Comparison of ENCODE assay signal across 17 cellular contexts in genomic region chr22:39296981-39297489, GRCh38. TPM values are rescaled to one million over a fixed set of nuclear protein-coding genes. Genes with fewer than 3 reads are reported as not detected.
DNase-seq lines count a peak whose midpoint lies in the region; FAIRE-seq and TF ChIP-seq lines count a peak whose summit lies in the region.
"Had no signal": no experiment of that assay in that cellular context is flagged by ENCODE, and none has a peak within 500 bp of the region (broad histone marks: within the 10 kb centered on the region; RNA-seq: fewer than 3 reads in every experiment).

No MANE protein-coding gene starts in this region.

- TF ChIP-seq POLR2A in Peyer's patch (IDR thresholded peaks at IDR 0.05) (no peak), esophagus muscularis mucosa (IDR thresholded peaks at IDR 0.05; ENCODE audit: low read depth) (no peak), transverse colon (IDR thresholded peaks at IDR 0.05) (no peak)

- H3K27me3 ChIP-seq in Peyer's patch (no peaks in the 10 kb centered on the region), esophagus muscularis mucosa (peaks cover 0 to 6% (median 0%) of the 10 kb centered on the region in 4 donors), mesendoderm (ENCODE audit: insufficient read depth, low read length, poor library complexity) (no peaks in the 10 kb centered on the region), transverse colon (peaks cover 5% of the 10 kb centered on the region)
- H3K27me3 ChIP-seq: colonic mucosa had no signal

- no peak overlapping the region for H2BK120ac ChIP-seq in mesendoderm (ENCODE audit: low read depth, low read length)

- TF ChIP-seq EP300 in esophagus muscularis mucosa (IDR thresholded peaks at IDR 0.05) (no peak), transverse colon (IDR thresholded peaks at IDR 0.05; ENCODE audit: low read depth) (no peak)

- H3K9me3 ChIP-seq in Peyer's patch (no peaks in the 10 kb centered on the region), esophagus muscularis mucosa (no peaks in the 10 kb centered on the region), transverse colon (no peaks in the 10 kb centered on the region)
- H3K9me3 ChIP-seq: colonic mucosa, HAP-1 had no signal

- H3K79me1 ChIP-seq in mesendoderm (ENCODE audit: low read length), result no peaks in the 10 kb centered on the region

- no peak overlapping the region for H2AK5ac ChIP-seq in mesendoderm (ENCODE audit: low read length)

- 66% methylated on average over 8 of the region's 19 CpGs for WGBS in esophagus muscularis mucosa
- no CpG with 5 or more reads among the region's 19 CpGs for WGBS in mesendoderm (ENCODE audit: extremely low coverage, insufficient coverage, low lambda C conversion rate)
- 65% methylated on average over 14 of the region's 19 CpGs; no CpG with 5 or more reads in 1 of the 2 donors for WGBS in transverse colon (ENCODE audit: low coverage in 1 of 2), 2 donors

- H3K27ac ChIP-seq in Peyer's patch (peak overlapping the region in 3 of 4 donors; percentile 10 to 54 (median 40)), esophagus muscularis mucosa (replicated peaks in 1 of 4) (peak overlapping the region; percentile 57 to 68 (median 62)), mesendoderm (ENCODE audit: low read depth, low read length) (no peak overlapping the region), transverse colon (peak overlapping the region in 3 of 4 donors; percentile 30 to 60 (median 50))
- H3K27ac ChIP-seq: colonic mucosa had no signal

- no peak overlapping the region for H4K8ac ChIP-seq in mesendoderm (ENCODE audit: low read depth, low read length)

- H3K79me2 ChIP-seq in mesendoderm (ENCODE audit: control insufficient read depth, insufficient read depth, low read length), result no peaks in the 10 kb centered on the region

- peak overlapping the region; percentile 5 for H3K18ac ChIP-seq in mesendoderm (ENCODE audit: low read length)

- TF ChIP-seq CTCF in Peyer's patch (IDR thresholded peaks at IDR 0.05) (no peak), esophagus muscularis mucosa (IDR thresholded peaks at IDR 0.05) (no peak), transverse colon (IDR thresholded peaks at IDR 0.05) (no peak)

- in situ Hi-C loops in transverse colon (cut with MboI; ENCODE audit: low pct_ligation_motif_present in 1 of 4, low pct_unique_long_range_greater_than_20kb in 1 of 4, low sequenced_read_pairs in 3 of 4), result no loop called here

- no peak overlapping the region for H3K56ac ChIP-seq in mesendoderm (ENCODE audit: low read length)

- H4K5ac ChIP-seq in mesendoderm (ENCODE audit: low read length), result no peak overlapping the region

- H3K4me2 ChIP-seq in mesendoderm (ENCODE audit: low read length), result no peak overlapping the region

- H3K9ac ChIP-seq in mesendoderm (ENCODE audit: low read length), result no peak overlapping the region

- DNase-seq in Peyer's patch, result no peak
- no peak for DNase-seq in esophagus muscularis mucosa (ENCODE audit: extremely low spot score)
- no peak for DNase-seq in mesendoderm
- no peak for DNase-seq in transverse colon
- DNase-seq in mucosa of gallbladder (ENCODE audit: low spot score), result no peak
- DNase-seq in RCC 7860 (ENCODE audit: low spot score), result no peak
- no peak for DNase-seq in NOMO-1 treated with DMSO at 0.1 percent for 48 hours (lab: John Stamatoyannopoulos, UW; ENCODE audit: unreplicated experiment)
- DNase-seq: activated CD8-positive, alpha-beta memory T cell treated with anti-CD3 and anti-CD28 coated beads, Interleukin-2, amount 50 U/mL, for 48 hours; activated naive CD8-positive, alpha-beta T cell treated with anti-CD3 and anti-CD28 coated beads, Interleukin-2, amount 10 ng/mL, durations not matched to agents 7 days and 5 days; CD4-positive, alpha-beta memory T cell; colonic mucosa; NCI-H2107; retina; stimulated activated CD4-positive, alpha-beta T cell treated with anti-CD3 and anti-CD28 coated beads, Interleukin-4, amount 100 ng/mL, for 4 hours; stimulated activated naive CD4-positive, alpha-beta T cell had no signal

- intact Hi-C loops in esophagus muscularis mucosa (cut with DNase I) (no loop called here), transverse colon (cut with DNase I; ENCODE audit: low total_unique reads) (no loop called here)

- no peak overlapping the region for H2BK5ac ChIP-seq in mesendoderm (ENCODE audit: low read length)

- no peak overlapping the region for H3K23ac ChIP-seq in mesendoderm (ENCODE audit: low read length)

- H3K36me3 ChIP-seq in Peyer's patch (no peaks in the 10 kb centered on the region), esophagus muscularis mucosa (no peaks in the 10 kb centered on the region), mesendoderm (ENCODE audit: control insufficient read depth, insufficient read depth, low read length) (no peaks in the 10 kb centered on the region), transverse colon (no peaks in the 10 kb centered on the region)
- H3K36me3 ChIP-seq: colonic mucosa, HAP-1 had no signal

- no peak overlapping the region for H2BK15ac ChIP-seq in mesendoderm (replicated peaks; ENCODE audit: low read depth)

- H3K4me3 ChIP-seq in Peyer's patch (no peak overlapping the region), esophagus muscularis mucosa (no peak overlapping the region), mesendoderm (ENCODE audit: low read length) (no peak overlapping the region), transverse colon (no peak overlapping the region)
- H3K4me3 ChIP-seq: colonic mucosa, HAP-1 had no signal

- H3K4me1 ChIP-seq in Peyer's patch (peaks cover 0 to 20% (median 11%) of the 10 kb centered on the region in 4 donors), esophagus muscularis mucosa (peaks cover 56 to 60% (median 58%) of the 10 kb centered on the region in 4 donors), mesendoderm (ENCODE audit: control insufficient read depth, low read depth, low read length) (peaks cover 4% of the 10 kb centered on the region), transverse colon (peaks cover 6 to 37% (median 29%) of the 10 kb centered on the region in 4 donors)

- no peak for FAIRE-seq in RCC 7860 (lab: Jason Lieb, UNC)

- peak overlapping the region; percentile 20 for H3K4ac ChIP-seq in mesendoderm (ENCODE audit: low read depth, low read length)

RNA-seq across cellular contexts. Expression of gene RPL3, which starts 22.4 kb away (rescaled TPM):
- total RNA-seq in Peyer's patch (1,000 to 10,000 TPM in 3 of 4 donors, 100 to 1,000 TPM in 1; 736 to 1,914 (median 1,266) TPM), esophagus muscularis mucosa (1,000 to 10,000 TPM; 2,019 to 2,284 (median 2,183) TPM), transverse colon (1,000 to 10,000 TPM in 3 of 4 donors, 100 to 1,000 TPM in 1; 909 to 2,069 (median 1,420) TPM), mucosa of gallbladder (1,535 TPM)
- 2,149 TPM for polyA plus RNA-seq in mesendoderm (2013, experiment 1 of 2)
- 2,158 TPM for polyA plus RNA-seq in mesendoderm (2013, experiment 2 of 2)

RNA-seq across cellular contexts. Expression of gene PDGFB, which starts 52.3 kb away (rescaled TPM):
- total RNA-seq in Peyer's patch (10 to 100 TPM in 1 of 4 donors, 1 to 10 TPM in 3; 1.8 to 10.7 (median 3.8) TPM), esophagus muscularis mucosa (10 to 100 TPM; 12.3 to 25.4 (median 18.8) TPM), transverse colon (1 to 10 TPM; 2.7 to 7.5 (median 4.0) TPM), mucosa of gallbladder (14.6 TPM)
- polyA plus RNA-seq in mesendoderm (2013, experiment 1 of 2), result 3.6 TPM
- polyA plus RNA-seq in mesendoderm (2013, experiment 2 of 2), result 3.7 TPM

RNA-seq across cellular contexts. Expression of gene SYNGR1, which starts 52.8 kb away (rescaled TPM):
- total RNA-seq in Peyer's patch, result 10 to 100 TPM in 1 of 4 donors, 1 to 10 TPM in 2, under 1 TPM in 1; 0.35 to 22.3 (median 2.5) TPM
- 10 to 100 TPM; 14.4 to 29.4 (median 24.0) TPM for total RNA-seq in esophagus muscularis mucosa
- polyA plus RNA-seq in mesendoderm (2013, experiment 1 of 2), result 10.5 TPM
- polyA plus RNA-seq in mesendoderm (2013, experiment 2 of 2), result 10.0 TPM
- total RNA-seq in transverse colon, result 10 to 100 TPM in 1 of 4 donors, 1 to 10 TPM in 3; 6.7 to 10.5 (median 8.0) TPM
- total RNA-seq in mucosa of gallbladder, result 41.8 TPM
- total RNA-seq: CD4-positive, alpha-beta memory T cell; T-helper 1 cell treated with Interleukin-12 subunit alpha and Interleukin-12 subunit beta and Interleukin-4 antibody, amounts not matched to agents 30 ng/mL and 1 ng/mL, for 36 hours had no signal
